In the genomic region with DNA sequence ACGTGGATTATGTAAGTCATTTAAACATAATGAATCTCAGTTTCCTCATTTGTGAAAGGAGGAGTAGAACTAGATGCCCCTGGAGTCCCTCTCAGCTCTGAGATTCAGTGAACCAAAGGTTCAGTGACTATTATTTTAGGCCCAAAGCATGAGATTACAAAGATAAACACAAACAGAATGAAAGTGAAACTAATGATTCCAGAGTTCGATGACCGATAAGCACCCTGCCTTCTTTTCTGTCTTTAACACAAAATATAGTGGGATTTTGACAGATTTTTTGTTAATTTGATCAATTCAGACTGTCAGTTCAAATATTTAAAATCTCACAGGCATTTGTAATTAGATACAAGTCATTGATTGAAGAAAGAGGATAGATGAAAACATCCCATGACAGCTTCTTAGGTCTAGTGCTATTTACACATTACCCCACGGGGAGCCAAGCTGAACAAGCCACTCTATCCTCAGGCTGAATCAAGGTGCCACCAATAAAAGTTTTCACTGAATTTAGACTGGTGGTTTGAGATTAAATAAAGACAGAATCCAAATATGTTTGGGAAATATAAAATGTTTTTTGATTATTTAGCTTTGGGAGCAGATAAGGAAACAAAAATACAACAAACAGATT, we compare ENCODE assay signal across 8 cellular contexts.
A peak's percentile ranks its signal among the peaks of the same experiment; 100 is the strongest.
DNase-seq lines count a peak whose midpoint lies in the region; ATAC-seq, FAIRE-seq and TF ChIP-seq lines count a peak whose summit lies in the region.

No MANE protein-coding gene starts in this region.

- H3K9me3 ChIP-seq in CD4-positive, CD25-positive, alpha-beta regulatory T cell (ENCODE audit: control insufficient read depth in 2 of 2, low read length in 2 of 2), result no peaks in the 10 kb centered on the region
- H3K9me3 ChIP-seq in astrocyte (ENCODE audit: insufficient read depth, low read depth, low read length) (no peaks in the 10 kb centered on the region), muscle layer of duodenum (ENCODE audit: control insufficient read depth in 1 of 2, low read length in 2 of 2) (no peaks in the 10 kb centered on the region)

- DNase-seq in CD4-positive, CD25-positive, alpha-beta regulatory T cell, result peak in 2 of 3 donors; percentile 25 to 50
- no peak for DNase-seq in astrocyte (ENCODE audit: low read depth)
- DNase-seq in GM12892 (ENCODE audit: insufficient read length), result no peak
- DNase-seq in H4 (ENCODE audit: low spot score), result no peak
- DNase-seq in glomerular visceral epithelial cell (ENCODE audit: extremely low spot score), result no peak

- peak overlapping the region; percentile 78 for H3K4me2 ChIP-seq in astrocyte (ENCODE audit: low read length)

- H3K79me2 ChIP-seq in astrocyte (ENCODE audit: insufficient read depth, low read length), result no peaks in the 10 kb centered on the region

- H4K20me1 ChIP-seq in astrocyte (ENCODE audit: insufficient read depth, low read length), result peaks cover 11% of the 10 kb centered on the region

- H3K9me3 Mint-ChIP-seq in CD4-positive, CD25-positive, alpha-beta regulatory T cell, result no peaks in the 10 kb centered on the region
- no peaks in the 10 kb centered on the region for H3K9me3 Mint-ChIP-seq in astrocyte (ENCODE audit: unreplicated experiment)

- peak overlapping the region; percentile 64 for H3K27ac ChIP-seq in CD4-positive, CD25-positive, alpha-beta regulatory T cell (ENCODE audit: insufficient read depth, low read length, poor library complexity, severe bottlenecking)
- peak overlapping the region; percentile 29 for H3K27ac ChIP-seq in astrocyte (ENCODE audit: low read depth, low read length)
- H3K27ac ChIP-seq in muscle layer of duodenum (ENCODE audit: low read length), result peak overlapping the region; percentile 78

- peaks cover 11 to 17% (median 13%) of the 10 kb centered on the region in 4 donors for H3K4me1 Mint-ChIP-seq in CD4-positive, CD25-positive, alpha-beta regulatory T cell
- H3K4me1 Mint-ChIP-seq in astrocyte (ENCODE audit: low read depth, unreplicated experiment), result peaks cover 26% of the 10 kb centered on the region

- no peak overlapping the region for H2AFZ ChIP-seq in astrocyte (ENCODE audit: low read depth, low read length)

- TF ChIP-seq CTCF in astrocyte (IDR thresholded peaks at IDR 0.05; ENCODE audit: insufficient read depth, low read depth, low read length), result no peak

- H3K4me3 ChIP-seq in CD4-positive, CD25-positive, alpha-beta regulatory T cell (ENCODE audit: low read depth, low read length), result peak overlapping the region; percentile 96
- H3K4me3 ChIP-seq in astrocyte (ENCODE audit: insufficient read depth, low read depth, low read length) (peak overlapping the region; percentile 40), muscle layer of duodenum (ENCODE audit: low read depth in 1 of 2, low read length in 2 of 2) (peak overlapping the region; percentile 54 to 69)

- H3K4me1 ChIP-seq in CD4-positive, CD25-positive, alpha-beta regulatory T cell (ENCODE audit: control insufficient read depth, insufficient read depth, low read length, poor library complexity, severe bottlenecking), result peaks cover 6% of the 10 kb centered on the region
- H3K4me1 ChIP-seq in astrocyte (ENCODE audit: insufficient read depth, low read length) (peaks cover 17% of the 10 kb centered on the region), muscle layer of duodenum (ENCODE audit: control insufficient read depth in 1 of 2, insufficient read depth in 2 of 2, low read length in 2 of 2) (peaks cover 0 to 14% of the 10 kb centered on the region in 2 donors)

- no peaks in the 10 kb centered on the region for H3K27me3 ChIP-seq in CD4-positive, CD25-positive, alpha-beta regulatory T cell (ENCODE audit: control insufficient read depth, insufficient read depth, low read length)
- no peaks in the 10 kb centered on the region for H3K27me3 ChIP-seq in astrocyte (ENCODE audit: insufficient read depth, low read length)
- H3K27me3 ChIP-seq in muscle layer of duodenum (ENCODE audit: low read depth, low read length), result no peaks in the 10 kb centered on the region

- H3K4me3 Mint-ChIP-seq in CD4-positive, CD25-positive, alpha-beta regulatory T cell, result peak overlapping the region; percentile 45 to 90 (median 80)
- H3K4me3 Mint-ChIP-seq in astrocyte (ENCODE audit: unreplicated experiment), result no peak overlapping the region

- peaks cover 31% of the 10 kb centered on the region for H3K36me3 Mint-ChIP-seq in CD4-positive, CD25-positive, alpha-beta regulatory T cell
- H3K36me3 Mint-ChIP-seq in astrocyte (ENCODE audit: low read depth, unreplicated experiment), result peaks cover 13% of the 10 kb centered on the region

- FAIRE-seq in astrocyte (lab: Jason Lieb, UNC) (no peak), GM12892 (lab: Jason Lieb, UNC) (no peak)

- peaks cover 4% of the 10 kb centered on the region for H3K27me3 Mint-ChIP-seq in CD4-positive, CD25-positive, alpha-beta regulatory T cell
- no peaks in the 10 kb centered on the region for H3K27me3 Mint-ChIP-seq in astrocyte (ENCODE audit: low read depth, unreplicated experiment)

- peaks cover 18% of the 10 kb centered on the region for H3K36me3 ChIP-seq in CD4-positive, CD25-positive, alpha-beta regulatory T cell (ENCODE audit: control insufficient read depth, insufficient read depth, low read length)
- H3K36me3 ChIP-seq in astrocyte (ENCODE audit: insufficient read depth, low read length) (peaks cover 19% of the 10 kb centered on the region), muscle layer of duodenum (ENCODE audit: control insufficient read depth in 1 of 2, insufficient read depth in 2 of 2, low read length in 2 of 2) (peaks cover 14 to 35% of the 10 kb centered on the region in 2 donors)

- no peak for TF ChIP-seq POLR2A in GM12892 (IDR thresholded peaks at IDR 0.05; ENCODE audit: low read depth, low read length)

- peak overlapping the region; percentile 83 to 98 (median 90) for H3K27ac Mint-ChIP-seq in CD4-positive, CD25-positive, alpha-beta regulatory T cell
- peak overlapping the region; percentile 35 for H3K27ac Mint-ChIP-seq in astrocyte (ENCODE audit: unreplicated experiment)

- H3K9ac ChIP-seq in astrocyte (ENCODE audit: low read length), result peak overlapping the region; percentile 72

- ATAC-seq in CD4-positive, CD25-positive, alpha-beta regulatory T cell (ENCODE audit: low read depth in 2 of 2), result peak; percentile 44 to 45
- ATAC-seq in GM19324 (IDR thresholded peaks at IDR 0.05; ENCODE audit: low FRiP score, unreplicated experiment) (peak; percentile 81), HG03280 (IDR thresholded peaks at IDR 0.05; ENCODE audit: unreplicated experiment) (peak; percentile 73)

Comparison
In these comparisons a context has a peak if more than half of its experiments do, and no peak if none do; other contexts are left out.
1. DNase-seq: peak in CD4-positive, CD25-positive, alpha-beta regulatory T cell (2 of 3); none in astrocyte (single experiment), GM12892 (single experiment), H4 (single experiment) and glomerular visceral epithelial cell (single experiment).
2. H3K4me3 ChIP-seq: peak in every context shown above with its lines; median percentile 96 in CD4-positive, CD25-positive, alpha-beta regulatory T cell; 62 in muscle layer of duodenum; 40 in astrocyte.
3. Peak in every context shown above with its lines, with median percentiles within 50 percentile points of each other: ATAC-seq and H3K27ac ChIP-seq.